ENCODE assay signal across 21 cellular contexts in genomic region chr17:74552037-74552436, GRCh38. TPM values are rescaled to one million over a fixed set of nuclear protein-coding genes. Genes with fewer than 3 reads are reported as not detected.
DNase-seq lines count a peak whose midpoint lies in the region; ATAC-seq and TF ChIP-seq lines count a peak whose summit lies in the region.
"Had no signal": no experiment of that assay in that cellular context is flagged by ENCODE, and none has a peak within 500 bp of the region (broad histone marks: within the 10 kb centered on the region; RNA-seq: fewer than 3 reads in every experiment).

No MANE protein-coding gene starts in this region.

- DNase-seq in H4 (ENCODE audit: low spot score) (peak; percentile 29), PC-3 (peak; percentile 83), retina (peak; percentile 54), dorsolateral prefrontal cortex (no peak), transverse colon (no peak)
- DNase-seq: activated CD4-positive, alpha-beta T cell treated with anti-CD3 and anti-CD28 coated beads for 48 hours; activated CD8-positive, alpha-beta memory T cell treated with anti-CD3 and anti-CD28 coated beads, Interleukin-2, amount 10 ng/mL, durations not matched to agents 7 days and 5 days; cerebellar nuclear complex; effector memory CD4-positive, alpha-beta T cell; left ventricle myocardium superior; MG63; NCI-H146; NCI-H345; stimulated activated CD4-positive, alpha-beta T cell treated with anti-CD3 and anti-CD28 coated beads, Interleukin-4, amount 100 ng/mL, for 1 hour had no signal

- no peaks in the 10 kb centered on the region for H4K20me1 ChIP-seq in PC-3 (ENCODE audit: low read length)

- no peak overlapping the region for H3K9ac ChIP-seq in PC-3 (ENCODE audit: low read length)

- no peaks in the 10 kb centered on the region for H3K36me3 ChIP-seq in PC-3 (ENCODE audit: low read depth, low read length)
- no peaks in the 10 kb centered on the region for H3K36me3 ChIP-seq in transverse colon
- H3K36me3 ChIP-seq: MG63, tibial nerve had no signal

- POLR2A ChIA-PET in PC-3 (lab: Charles Lee; ENCODE audit: unreplicated experiment) = no interaction called here

- no peak for TF ChIP-seq EP300 in transverse colon (IDR thresholded peaks at IDR 0.05; ENCODE audit: low read depth)

- 45% methylated on average over 7 of the region's 7 CpGs; no CpG with 5 or more reads in 1 of the 2 donors for WGBS in transverse colon (ENCODE audit: low coverage in 1 of 2), 2 donors

- no peaks in the 10 kb centered on the region for H3F3A ChIP-seq in PC-3 (ENCODE audit: low read length, unreplicated experiment)

- no peak for TF ChIP-seq CTCF in PC-3 (conservative IDR thresholded peaks at IDR 0.05; ENCODE audit: low read depth, low read length)
- no peak for TF ChIP-seq CTCF in dorsolateral prefrontal cortex (IDR thresholded peaks at IDR 0.05 in 54 of 56, conservative IDR thresholded peaks at IDR 0.05 in 2 of 56; ENCODE audit: low read depth in 1 of 56, partially characterized antibody in 56 of 56)
- no peak for TF ChIP-seq CTCF in transverse colon (IDR thresholded peaks at IDR 0.05)

- ATAC-seq in PC-3 (peak; percentile 65), esophagus mucosa (peak; percentile 35), GM19035 (IDR thresholded peaks at IDR 0.05; ENCODE audit: unreplicated experiment) (no peak)
- ATAC-seq: activated CD8-positive, alpha-beta memory T cell treated with anti-CD3 and anti-CD28 coated beads, Interleukin-2, amount 10 ng/mL, durations not matched to agents 7 days and 5 days; activated naive CD4-positive, alpha-beta T cell treated with anti-CD3 and anti-CD28 coated beads, Interleukin-2, amount 50 U/mL, for 72 hours; left ventricle myocardium superior had no signal

- H3K79me2 ChIP-seq in PC-3 (ENCODE audit: low read length) = no peaks in the 10 kb centered on the region

- no TSS peak for BruUV-seq in PC-3 (replicated peaks; lab: Mats Ljungman, UMichigan)

- H2AFZ ChIP-seq in PC-3 (ENCODE audit: low read length) = no peak overlapping the region

- in situ Hi-C loops in transverse colon (cut with MboI; ENCODE audit: low pct_ligation_motif_present in 1 of 4, low pct_unique_long_range_greater_than_20kb in 1 of 4, low sequenced_read_pairs in 3 of 4) = no loop called here

- TF ChIP-seq POLR2A in transverse colon (IDR thresholded peaks at IDR 0.05) = no peak

- intact Hi-C loops in PC-3 (cut with micrococcal nuclease) (no loop called here), dorsolateral prefrontal cortex (cut with DNase I) (no loop called here), transverse colon (cut with DNase I; ENCODE audit: low total_unique reads) (no loop called here)

- H3K27me3 ChIP-seq in PC-3 (ENCODE audit: low read length) (peaks cover 37% of the 10 kb centered on the region), dorsolateral prefrontal cortex (peaks cover 0 to 5% (median 0%) of the 10 kb centered on the region in 45 donors), transverse colon (no peaks in the 10 kb centered on the region)
- H3K27me3 ChIP-seq: MG63, tibial nerve had no signal

- no peaks in the 10 kb centered on the region for H3K9me2 ChIP-seq in PC-3 (replicated peaks; ENCODE audit: low read length)

- no peak overlapping the region for H3K4me2 ChIP-seq in PC-3 (ENCODE audit: low read length)

- CTCF ChIA-PET in PC-3 (lab: Charles Lee) = no interaction called here

- H3K4me1 ChIP-seq in PC-3 (ENCODE audit: insufficient read depth, low read length) (peaks cover 13% of the 10 kb centered on the region), transverse colon (no peaks in the 10 kb centered on the region)
- H3K4me1 ChIP-seq: tibial nerve had no signal

- H3K27ac ChIP-seq in PC-3 (ENCODE audit: low read length) (no peak overlapping the region; the same call in 1 of the 2 replicates), dorsolateral prefrontal cortex (no peak overlapping the region), transverse colon (no peak overlapping the region)
- H3K27ac ChIP-seq: tibial nerve had no signal

- H3K4me3 ChIP-seq in PC-3 (ENCODE audit: low read length) = no peak overlapping the region
- H3K4me3 ChIP-seq in dorsolateral prefrontal cortex = no peak overlapping the region
- H3K4me3 ChIP-seq in transverse colon = no peak overlapping the region
- H3K4me3 ChIP-seq: MG63, tibial nerve had no signal

- H3K9me3 ChIP-seq in PC-3 (ENCODE audit: low read length) (no peaks in the 10 kb centered on the region), transverse colon (no peaks in the 10 kb centered on the region)
- H3K9me3 ChIP-seq: MG63, tibial nerve had no signal

RNA-seq across cellular contexts. Expression of gene CD300C, which starts 6.1 kb away (rescaled TPM):
- 0.37 and 0.45 TPM in 2 replicates for total RNA-seq in H4 (2014; rRNA removed; shearing (Covaris generic))
- not detected in 2 replicates for total RNA-seq in PC-3 (2014; rRNA removed)
- 0.16 TPM for total RNA-seq in esophagus mucosa
- total RNA-seq in dorsolateral prefrontal cortex = 1 to 10 TPM in 50 of 120 experiments, under 1 TPM in 59, not detected in 11; 0.31 to 3.6 (median 0.98) TPM
- total RNA-seq in transverse colon = 1 to 10 TPM in 1 of 4 donors, under 1 TPM in 2, not detected in 1; 0.27 to 5.2 (median 0.32) TPM
- total RNA-seq: fibroblast of lung, pulmonary artery endothelial cell had no signal

RNA-seq across cellular contexts. Expression of gene CD300H, which starts 15.3 kb away (rescaled TPM):
- total RNA-seq in H4 (2014; rRNA removed; shearing (Covaris generic)) = 0.78 TPM in 1 of 2 replicates, not detected in the other
- total RNA-seq in PC-3 (2014; rRNA removed) = not detected in 2 replicates
- not detected for total RNA-seq in esophagus mucosa
- total RNA-seq in dorsolateral prefrontal cortex = not detected
- total RNA-seq in transverse colon = not detected
- total RNA-seq: activated CD8-positive, alpha-beta memory T cell treated with anti-CD3 and anti-CD28 coated beads, Interleukin-2, amount 10 ng/mL, durations not matched to agents 7 days and 5 days; activated naive CD4-positive, alpha-beta T cell treated with anti-CD3 and anti-CD28 coated beads, Interleukin-2, amount 50 U/mL, for 72 hours; astrocyte; fibroblast of lung; left ventricle myocardium superior; pulmonary artery endothelial cell; tibial nerve had no signal

RNA-seq across cellular contexts. Expression of gene CD300LB, which starts 20.8 kb away (rescaled TPM):
- total RNA-seq in H4 (2014; rRNA removed; shearing (Covaris generic)) = not detected in 2 replicates
- total RNA-seq in PC-3 (2014; rRNA removed) = not detected in 2 replicates
- not detected for total RNA-seq in esophagus mucosa
- under 1 TPM in 19 of 120 experiments, not detected in 101; 0.19 to 0.76 (median 0.30) TPM for total RNA-seq in dorsolateral prefrontal cortex
- under 1 TPM in 1 of 4 donors, not detected in 3; 0.41 TPM for total RNA-seq in transverse colon
- total RNA-seq: activated CD8-positive, alpha-beta memory T cell treated with anti-CD3 and anti-CD28 coated beads, Interleukin-2, amount 10 ng/mL, durations not matched to agents 7 days and 5 days; activated naive CD4-positive, alpha-beta T cell treated with anti-CD3 and anti-CD28 coated beads, Interleukin-2, amount 50 U/mL, for 72 hours; astrocyte; fibroblast of lung; pulmonary artery endothelial cell had no signal

RNA-seq across cellular contexts. Expression of gene CD300LD, which starts 40.0 kb away (rescaled TPM):
- not detected in 2 replicates for total RNA-seq in H4 (2014; rRNA removed; shearing (Covaris generic))
- not detected in 2 replicates for total RNA-seq in PC-3 (2014; rRNA removed)
- total RNA-seq in esophagus mucosa = not detected
- total RNA-seq in dorsolateral prefrontal cortex = not detected
- total RNA-seq in transverse colon = not detected
- total RNA-seq: activated CD8-positive, alpha-beta memory T cell treated with anti-CD3 and anti-CD28 coated beads, Interleukin-2, amount 10 ng/mL, durations not matched to agents 7 days and 5 days; activated naive CD4-positive, alpha-beta T cell treated with anti-CD3 and anti-CD28 coated beads, Interleukin-2, amount 50 U/mL, for 72 hours; astrocyte; fibroblast of lung; left ventricle myocardium superior; pulmonary artery endothelial cell; tibial nerve had no signal

Comparison
In these comparisons a context has a peak if more than half of its experiments do, and no peak if none do; other contexts are left out.
1. DNase-seq: peak in H4 (single experiment), PC-3 (single experiment) and retina (single experiment); none in dorsolateral prefrontal cortex (0 of 10) and transverse colon (single experiment).